Comparison of ENCODE assay signal across 8 cellular contexts in genomic region chr2:189762551-189763298, GRCh38. TPM values are rescaled to one million over a fixed set of nuclear protein-coding genes. Genes with fewer than 3 reads are reported as not detected.
DNase-seq lines count a peak whose midpoint lies in the region; ATAC-seq and TF ChIP-seq lines count a peak whose summit lies in the region.

Gene OSGEPL1, minus strand, starts transcription at chr2:189762792. Its CDS starts 1,152 bp downstream, at chr2:189761640.

- no peaks in the 10 kb centered on the region for H3K27me3 ChIP-seq in spleen (replicated peaks in 1 of 7)

- peak within 1 kb of the TSS; percentile 91 for H3K27ac ChIP-seq in caudate nucleus (ENCODE audit: low read depth, low read length)
- peak within 1 kb of the TSS; percentile 89 to 94 (median 91) for H3K27ac ChIP-seq in spleen

- H3K36me3 Mint-ChIP-seq in activated B cell treated with CpG ODN at 0.5 μM for 24 hours (ENCODE audit: low read depth), result peaks cover 24% of the 10 kb centered on the region

- no peaks in the 10 kb centered on the region for H3K9me3 ChIP-seq in spleen

- 0 to 1% (median 0%) methylated on average over 26 to 33 of the region's 33 CpGs for WGBS in spleen, 5 donors

- intact Hi-C loops in activated B cell treated with CpG ODN at 0.5 μM for 24 hours (cut with micrococcal nuclease) (loop anchor here (1.0 to 5.0 kb wide), 11 partner anchors 14 to 1915 kb away; partner anchors contain the start of genes ANKAR, ASNSD1, GLS and NAB1), spleen (cut with DNase I; ENCODE audit: low total_unique reads) (no loop called here)

- H3K4me1 ChIP-seq in spleen, result peaks cover 8 to 26% (median 20%) of the 10 kb centered on the region in 6 donors

- CTCF ChIA-PET in activated B cell treated with CpG ODN at 0.5 μM for 24 hours (lab: Charles Lee), result interaction anchor here (0.6 to 2.8 kb wide), 14 partner anchors 8 to 129 kb away, joined by 3 to 18 read pairs (median 4); partner anchors contain the start of genes ANKAR, ASNSD1, ORMDL1 and PMS1

- peak within 1 kb of the TSS; percentile 97 for H3K27ac Mint-ChIP-seq in activated B cell treated with CpG ODN at 0.5 μM for 24 hours

- TF ChIP-seq POLR2A in spleen (IDR thresholded peaks at IDR 0.05), result no peak

- POLR2A ChIA-PET in activated B cell treated with CpG ODN at 0.5 μM for 24 hours (lab: Charles Lee), result interaction anchor here (0.6 to 4.7 kb wide), 17 partner anchors 9 to 1124 kb away, joined by 3 to 92 read pairs (median 5); partner anchors contain the start of genes ANKAR, ASNSD1, NAB1 and ORMDL1

- no peaks in the 10 kb centered on the region for H3K9me3 Mint-ChIP-seq in activated B cell treated with CpG ODN at 0.5 μM for 24 hours

- DNase-seq in AG08396 (ENCODE audit: low spot score) (peak; percentile 82), NCI-H2227 (lab: John Stamatoyannopoulos, UW; ENCODE audit: unreplicated experiment) (peak; percentile 98), activated B cell treated with CpG ODN at 0.5 μM for 24 hours (peak; percentile 81), caudate nucleus (lab: John Stamatoyannopoulos, UW) (peak; percentile 44 to 97 (median 88)), inferior parietal cortex (ENCODE audit: extremely low spot score) (peak; percentile 96), spleen (peak; percentile 98)

- H3K4me3 ChIP-seq in spleen, result peak within 1 kb of the TSS; percentile 64 to 84 (median 79)

- peak within 1 kb of the TSS; percentile 95 for H3K4me3 Mint-ChIP-seq in activated B cell treated with CpG ODN at 0.5 μM for 24 hours

- ATAC-seq in GM18907 (IDR thresholded peaks at IDR 0.05; ENCODE audit: unreplicated experiment), result peak; percentile 97
- ATAC-seq in HG03159 (IDR thresholded peaks at IDR 0.05; ENCODE audit: unreplicated experiment), result peak; percentile 96
- ATAC-seq in activated B cell treated with CpG ODN at 0.5 μM for 24 hours (ENCODE audit: low read depth), result peak; percentile 93

- H3K4me1 Mint-ChIP-seq in activated B cell treated with CpG ODN at 0.5 μM for 24 hours, result peaks cover 8% of the 10 kb centered on the region

- peaks cover 0 to 32% (median 5%) of the 10 kb centered on the region in 6 donors for H3K36me3 ChIP-seq in spleen

- H3K27me3 Mint-ChIP-seq in activated B cell treated with CpG ODN at 0.5 μM for 24 hours, result no peaks in the 10 kb centered on the region

- TF ChIP-seq CTCF in activated B cell treated with CpG ODN at 0.5 μM for 24 hours (IDR thresholded peaks at IDR 0.05) (no peak), spleen (IDR thresholded peaks at IDR 0.05 in 8 of 11, conservative IDR thresholded peaks at IDR 0.05 in 3 of 11) (peak in 10 of 11 experiments; percentile 14 to 55 (median 32))

RNA-seq across cellular contexts. Expression of gene OSGEPL1, which starts in this region (rescaled TPM):
- total RNA-seq in activated B cell treated with CpG ODN at 0.5 μM for 24 hours (10.6 and 12.3 TPM in 2 replicates), spleen (10 to 100 TPM in 3 of 7 donors, 1 to 10 TPM in 4; 7.1 to 13.9 (median 9.4) TPM)
- polyA plus RNA-seq in spleen, result 1 to 10 TPM; 6.2 to 6.7 (median 6.6) TPM

Comparison
In these comparisons a context has a peak if more than half of its experiments do, and no peak if none do; other contexts are left out.
1. Peak in every context shown above with its lines: DNase-seq, ATAC-seq, H3K4me3 ChIP-seq and H3K27ac ChIP-seq.